ENCODE assay signal across 11 cellular contexts in genomic region chr12:124094188-124094587, GRCh38.
"Had no signal": no experiment of that assay in that cellular context is flagged by ENCODE, and none has a peak within 500 bp of the region (broad histone marks: within the 10 kb centered on the region; RNA-seq: fewer than 3 reads in every experiment).

No MANE protein-coding gene starts in this region.

- H3K4me3 Mint-ChIP-seq: activated naive CD4-positive, alpha-beta T cell treated with anti-CD3 and anti-CD28 coated beads, Interleukin-2, amount 50 U/mL, for 24 hours; naive thymus-derived CD8-positive, alpha-beta T cell had no signal

- ATAC-seq: naive thymus-derived CD8-positive, alpha-beta T cell; upper lobe of right lung had no signal

- H3K27ac Mint-ChIP-seq: activated naive CD4-positive, alpha-beta T cell treated with anti-CD3 and anti-CD28 coated beads, Interleukin-2, amount 50 U/mL, for 24 hours; naive thymus-derived CD8-positive, alpha-beta T cell had no signal

- H3K36me3 Mint-ChIP-seq: activated naive CD4-positive, alpha-beta T cell treated with anti-CD3 and anti-CD28 coated beads, Interleukin-2, amount 50 U/mL, for 24 hours had no signal

- H3K4me1 Mint-ChIP-seq: activated naive CD4-positive, alpha-beta T cell treated with anti-CD3 and anti-CD28 coated beads, Interleukin-2, amount 50 U/mL, for 24 hours had no signal

- H3K9me3 Mint-ChIP-seq: activated naive CD4-positive, alpha-beta T cell treated with anti-CD3 and anti-CD28 coated beads, Interleukin-2, amount 50 U/mL, for 24 hours had no signal

- DNase-seq: activated CD4-positive, alpha-beta T cell treated with anti-CD3 and anti-CD28 coated beads, Interleukin-2, amount 50 U/mL, for 1 hour; activated CD4-positive, CD25-positive, alpha-beta regulatory T cell treated with anti-CD3 and anti-CD28 coated beads, Interleukin-2, amount 50 U/mL, for 72 hours; activated CD8-positive, alpha-beta memory T cell treated with anti-CD3 and anti-CD28 coated beads, Interleukin-2, amount 50 U/mL, for 48 hours; activated gamma-delta T cell; activated T-cell treated with anti-CD3 and anti-CD28 coated beads, Interleukin-2, amount 50 U/mL, for 48 hours; mesenchymal stem cell; naive thymus-derived CD8-positive, alpha-beta T cell; pancreas; stimulated activated naive CD4-positive, alpha-beta T cell; upper lobe of right lung had no signal
